In genomic region chr11:3132271-3132781, GRCh38 we compare ENCODE assay signal across 33 cellular contexts. TPM values are rescaled to one million over a fixed set of nuclear protein-coding genes. Genes with fewer than 3 reads are reported as not detected.
A peak's percentile ranks its signal among the peaks of the same experiment; 100 is the strongest.
DNase-seq lines count a peak whose midpoint lies in the region; ATAC-seq, FAIRE-seq and TF ChIP-seq lines count a peak whose summit lies in the region.
"Had no signal": no experiment of that assay in that cellular context is flagged by ENCODE, and none has a peak within 500 bp of the region (broad histone marks: within the 10 kb centered on the region; RNA-seq: fewer than 3 reads in every experiment).

No MANE protein-coding gene starts in this region.

- H3K9me3 Mint-ChIP-seq in immature natural killer cell, result no peaks in the 10 kb centered on the region
- H3K9me3 Mint-ChIP-seq: activated CD8-positive, alpha-beta T cell treated with anti-CD3 and anti-CD28 coated beads for 36 hours; activated T-helper 17 cell treated with anti-CD3 and anti-CD28 coated beads, Interleukin-2, amount 50 U/mL, for 72 hours; T-helper 2 cell treated with Interferon-gamma antibody and Interleukin-4, amounts not matched to agents 5 μg/mL and 100 μg/mL, for 36 hours; type B pancreatic cell had no signal

- in situ Hi-C loops in HepG2 (cut with HindIII; ENCODE audit: extremely low pct_ligation_motif_present, low pct_unique_long_range_greater_than_20kb), result no loop called here

- no peak for TF ChIP-seq POLR2A in right lobe of liver (IDR thresholded peaks at IDR 0.05)
- TF ChIP-seq POLR2A in HepG2 (IDR thresholded peaks at IDR 0.05; ENCODE audit: insufficient read depth in 1 of 2, low read depth in 2 of 2, low read length in 2 of 2), result no peak

- TF ChIP-seq CTCF in right lobe of liver (IDR thresholded peaks at IDR 0.05), result no peak
- TF ChIP-seq CTCF in HepG2 (CRISPR knock-in tag; IDR thresholded peaks at IDR 0.05), result no peak
- TF ChIP-seq CTCF in osteoblast (IDR thresholded peaks at IDR 0.05; ENCODE audit: extremely low read depth, low read depth, low read length), result no peak

- no TSS peak for BruUV-seq in HepG2 (replicated peaks; lab: Mats Ljungman, UMichigan)

- no peak for FAIRE-seq in HepG2 (lab: Jason Lieb, UNC)
- FAIRE-seq: GM12891, islet of Langerhans had no signal

- CTCF ChIA-PET in HepG2 (lab: Yijun Ruan, JAX; ENCODE audit: low intra/inter-chr PET ratio, low total read pairs), result no interaction called here

- no peaks in the 10 kb centered on the region for H3K4me1 ChIP-seq in right lobe of liver
- H3K4me1 ChIP-seq in HepG2 (ENCODE audit: insufficient read depth, low read length), result no peaks in the 10 kb centered on the region
- H3K4me1 ChIP-seq in osteoblast (ENCODE audit: insufficient read depth, low read length), result no peaks in the 10 kb centered on the region
- H3K4me1 ChIP-seq: ascending aorta, Caco-2, parathyroid adenoma had no signal

- H2AFZ ChIP-seq in HepG2 (ENCODE audit: low read length) (no peak overlapping the region), osteoblast (ENCODE audit: low read length) (no peak overlapping the region)
- H2AFZ ChIP-seq: parathyroid adenoma had no signal

- H3K79me2 ChIP-seq in HepG2 (ENCODE audit: insufficient read depth, low read length), result no peaks in the 10 kb centered on the region
- peaks cover 10% of the 10 kb centered on the region for H3K79me2 ChIP-seq in osteoblast (ENCODE audit: insufficient read depth, low read length)
- H3K79me2 ChIP-seq: parathyroid adenoma had no signal

- H3K27ac ChIP-seq in right lobe of liver (no peak overlapping the region), HepG2 (ENCODE audit: extremely low read length, insufficient read depth, low read length) (no peak overlapping the region), osteoblast (ENCODE audit: low read depth, low read length) (no peak overlapping the region)
- H3K27ac ChIP-seq: ascending aorta, C4-2B, parathyroid adenoma had no signal

- WGBS in right lobe of liver (ENCODE audit: insufficient coverage, low coverage, low lambda C conversion rate, missing lambda C conversion rate), result 61% methylated on average over 10 of the region's 11 CpGs
- 26% methylated on average over 10 of the region's 11 CpGs for WGBS in HepG2 (ENCODE audit: low lambda C conversion rate)

- POLR2A ChIA-PET in HepG2 (lab: Yijun Ruan, JAX), result no interaction called here

- H3K9ac ChIP-seq in HepG2 (ENCODE audit: insufficient read depth, low read depth, low read length), result no peak overlapping the region
- H3K9ac ChIP-seq: parathyroid adenoma had no signal

- H3K36me3 Mint-ChIP-seq in immature natural killer cell, result peaks cover 0 to 5% (median 0%) of the 10 kb centered on the region in 3 donors
- H3K36me3 Mint-ChIP-seq: type B pancreatic cell had no signal

- TF ChIP-seq RAD21 in HepG2 (CRISPR knock-in tag; IDR thresholded peaks at IDR 0.05), result no peak

- H4K20me1 ChIP-seq in HepG2 (ENCODE audit: insufficient read depth, low read length) (no peaks in the 10 kb centered on the region; the same call in 1 of the 2 replicates), osteoblast (ENCODE audit: insufficient read depth, low read length) (peaks cover 57% of the 10 kb centered on the region)

- H3K4me1 Mint-ChIP-seq in immature natural killer cell, result peaks cover 82 to 87% of the 10 kb centered on the region in 2 donors
- H3K4me1 Mint-ChIP-seq: activated T-helper 17 cell treated with anti-CD3 and anti-CD28 coated beads, Interleukin-2, amount 50 U/mL, for 72 hours had no signal

- H3K4me3 ChIP-seq in right lobe of liver (no peak overlapping the region), HepG2 (replicated peaks in 1 of 3; ENCODE audit: insufficient read depth in 1 of 3, low read depth in 2 of 3, low read length in 3 of 3) (no peak overlapping the region), osteoblast (ENCODE audit: insufficient read depth, low read length) (no peak overlapping the region)
- H3K4me3 ChIP-seq: ascending aorta, lung, mucosa of descending colon had no signal

- H3K4me2 ChIP-seq in HepG2 (ENCODE audit: low read depth, low read length) (no peak overlapping the region), osteoblast (ENCODE audit: insufficient read depth, low read length) (no peak overlapping the region)

- H3K27me3 ChIP-seq in right lobe of liver (no peaks in the 10 kb centered on the region), HepG2 (ENCODE audit: control insufficient read depth in 1 of 2, insufficient read depth in 2 of 2, low read length in 2 of 2) (peaks cover 10 to 53% of the 10 kb centered on the region in 2 experiments; a peak in 4 of 5 replicates), osteoblast (ENCODE audit: insufficient read depth, low read length) (no peaks in the 10 kb centered on the region)
- H3K27me3 ChIP-seq: ascending aorta had no signal

- ATAC-seq in right lobe of liver, result no peak
- no peak for ATAC-seq in HepG2
- no peak for ATAC-seq in GM21515 (IDR thresholded peaks at IDR 0.05; ENCODE audit: unreplicated experiment)
- ATAC-seq: activated CD8-positive, alpha-beta T cell treated with anti-CD3 and anti-CD28 coated beads for 36 hours; activated T-helper 17 cell treated with anti-CD3 and anti-CD28 coated beads, Interleukin-2, amount 50 U/mL, for 72 hours; mucosa of descending colon; right cardiac atrium had no signal

- peak in 2 of 3 donors; percentile 12 to 42 for DNase-seq in right lobe of liver
- no peak for DNase-seq in HepG2 (ENCODE audit: low spot score)
- no peak for DNase-seq in immature natural killer cell
- DNase-seq in osteoblast (ENCODE audit: insufficient read length, low spot score, missing footprints), result peak; percentile 22
- no peak for DNase-seq in NCI-H187 treated with DMSO at 0.1 percent for 48 hours (lab: John Stamatoyannopoulos, UW)
- DNase-seq in middle frontal gyrus (ENCODE audit: extremely low spot score, low spot score), result no peak
- DNase-seq: activated CD4-positive, alpha-beta T cell treated with anti-CD3 and anti-CD28 coated beads for 1 hour; activated CD8-positive, alpha-beta memory T cell treated with anti-CD3 and anti-CD28 coated beads, Interleukin-2, amount 50 U/mL, for 48 hours; activated CD8-positive, alpha-beta T cell treated with anti-CD3 and anti-CD28 coated beads for 36 hours; Caco-2; caudate nucleus; cortex of kidney; DMS53; effector memory CD4-positive, alpha-beta T cell; erythroblast; HCEC 1CT; NCI-H1436 treated with DMSO at 0.1 percent for 48 hours; NCI-H2107; NCI-H748 treated with DMSO at 0.1 percent for 48 hours; stimulated activated CD4-positive, alpha-beta T cell treated with anti-CD3 and anti-CD28 coated beads, Interleukin-12 subunit alpha, Interleukin-12 subunit beta, amount 100 ng/mL, for 4 hours; stimulated activated CD4-positive, alpha-beta T cell treated with anti-CD3 and anti-CD28 coated beads, Interleukin-2, amount 100 ng/mL, for 48 hours had no signal

- H3K27ac Mint-ChIP-seq in immature natural killer cell, result peak overlapping the region in 5 of 6 donors; percentile 15 to 89 (median 58)
- H3K27ac Mint-ChIP-seq: activated CD8-positive, alpha-beta T cell treated with anti-CD3 and anti-CD28 coated beads for 36 hours; activated T-helper 17 cell treated with anti-CD3 and anti-CD28 coated beads, Interleukin-2, amount 50 U/mL, for 72 hours; type B pancreatic cell had no signal

- intact Hi-C loops in right lobe of liver (cut with DNase I), result no loop called here
- intact Hi-C loops in HepG2 (cut with micrococcal nuclease; ENCODE audit: unreplicated experiment), result no loop called here

- no peak for TF ChIP-seq EP300 in HepG2 (IDR thresholded peaks at IDR 0.05; ENCODE audit: low read depth in 2 of 2, low read length in 2 of 2)
- TF ChIP-seq EP300 in HepG2 (CRISPR knock-in tag; IDR thresholded peaks at IDR 0.05; ENCODE audit: borderline replicate concordance), result no peak

- peaks cover 6 to 15% (median 14%) of the 10 kb centered on the region in 3 donors for H3K27me3 Mint-ChIP-seq in immature natural killer cell (ENCODE audit: low read depth in 3 of 3)
- H3K27me3 Mint-ChIP-seq: activated CD8-positive, alpha-beta T cell treated with anti-CD3 and anti-CD28 coated beads for 36 hours; activated T-helper 17 cell treated with anti-CD3 and anti-CD28 coated beads, Interleukin-2, amount 50 U/mL, for 72 hours; type B pancreatic cell had no signal

- no peaks in the 10 kb centered on the region for H3K9me3 ChIP-seq in right lobe of liver
- no peaks in the 10 kb centered on the region for H3K9me3 ChIP-seq in HepG2 (ENCODE audit: low read length)
- H3K9me3 ChIP-seq in osteoblast (ENCODE audit: low read depth, low read length), result no peaks in the 10 kb centered on the region
- H3K9me3 ChIP-seq: ascending aorta, Caco-2, mucosa of descending colon had no signal

- H3K36me3 ChIP-seq in right lobe of liver (no peaks in the 10 kb centered on the region), HepG2 (replicated peaks in 1 of 2; ENCODE audit: control insufficient read depth in 1 of 2, insufficient read depth in 2 of 2, low read length in 2 of 2) (no peaks in the 10 kb centered on the region), osteoblast (ENCODE audit: insufficient read depth, low read length) (no peaks in the 10 kb centered on the region)

- no peak overlapping the region for H3K4me3 Mint-ChIP-seq in immature natural killer cell
- H3K4me3 Mint-ChIP-seq: activated CD8-positive, alpha-beta T cell treated with anti-CD3 and anti-CD28 coated beads for 36 hours; activated T-helper 17 cell treated with anti-CD3 and anti-CD28 coated beads, Interleukin-2, amount 50 U/mL, for 72 hours; T-helper 2 cell treated with Interferon-gamma antibody and Interleukin-4, amounts not matched to agents 5 μg/mL and 100 μg/mL, for 36 hours; type B pancreatic cell had no signal

RNA-seq across cellular contexts. Expression of gene OSBPL5, which starts 32.8 kb away (rescaled TPM):
- total RNA-seq in right lobe of liver (1 to 10 TPM; 2.2 to 6.3 (median 3.4) TPM), HepG2 (2016; rRNA removed; fragmentation: Illumina TruSeq; extraction: Trizol) (not detected in 2 replicates), osteoblast (46.0 and 49.9 TPM in 2 replicates)
- total RNA-seq in HepG2 (2016; cell fraction: cytosol; rRNA removed; fragmentation: Illumina TruSeq; extraction: Trizol; ENCODE audit: low read depth), result 0.26 TPM in 1 of 2 replicates, not detected in the other
- total RNA-seq in HepG2 (2016; cell fraction: insoluble cytoplasmic fraction; rRNA removed; fragmentation: Illumina TruSeq; extraction: Trizol), result not detected in 2 replicates
- not detected in 2 replicates for total RNA-seq in HepG2 (2016; cell fraction: membrane; rRNA removed; fragmentation: Illumina TruSeq; extraction: Trizol)
- not detected in 2 replicates for total RNA-seq in HepG2 (2016; cell fraction: nucleus; rRNA removed; fragmentation: Illumina TruSeq; extraction: Trizol)
- polyA plus RNA-seq in HepG2 (2011; rRNA removed) (not detected in 2 replicates), immature natural killer cell (10 to 100 TPM; 32.8 to 98.9 (median 33.3) TPM)
- not detected in 2 replicates for polyA plus RNA-seq in HepG2 (2011; cell fraction: cytosol; rRNA removed)
- 0.34 TPM in 1 of 2 replicates, not detected in the other for polyA plus RNA-seq in HepG2 (2011; cell fraction: nucleus; rRNA removed)
- not detected in 2 replicates for polyA plus RNA-seq in HepG2 (2012)
- polyA plus RNA-seq in HepG2 (2016; cell fraction: cytosol; fragmentation: Illumina TruSeq; extraction: Trizol; ENCODE audit: low read depth), result not detected in 2 replicates
- not detected in 2 replicates for polyA plus RNA-seq in HepG2 (2016; cell fraction: insoluble cytoplasmic fraction; fragmentation: Illumina TruSeq; extraction: Trizol; ENCODE audit: low read depth)
- polyA plus RNA-seq in HepG2 (2016; cell fraction: membrane; fragmentation: Illumina TruSeq; extraction: Trizol; ENCODE audit: low read depth), result not detected in 2 replicates
- not detected in 2 replicates for polyA plus RNA-seq in HepG2 (2016; cell fraction: nucleus; fragmentation: Illumina TruSeq; extraction: Trizol; ENCODE audit: insufficient read depth, low read depth)
- 41.3 TPM in 1 of 2 replicates, not detected in the other for polyA minus RNA-seq in HepG2 (2011; rRNA and poly(A)+ RNA removed; ENCODE audit: low replicate concordance)
- 0.40 and 0.97 TPM in 2 replicates for polyA minus RNA-seq in HepG2 (2011; cell fraction: cytosol; rRNA and poly(A)+ RNA removed)
- polyA minus RNA-seq in HepG2 (2011; cell fraction: nucleus; rRNA and poly(A)+ RNA removed), result not detected in 2 replicates

Comparison
In these comparisons a context has a peak if more than half of its experiments do, and no peak if none do; other contexts are left out.
1. DNase-seq: peak in right lobe of liver (2 of 3) and osteoblast (single experiment); none in HepG2 (single experiment), immature natural killer cell (0 of 3), NCI-H187 treated with DMSO at 0.1 percent for 48 hours (single experiment) and middle frontal gyrus (single experiment).